Comparison of ENCODE assay signal across 9 cellular contexts in genomic region chr11:33941637-33942160, GRCh38. TPM values are rescaled to one million over a fixed set of nuclear protein-coding genes. Genes with fewer than 3 reads are reported as not detected.
DNase-seq lines count a peak whose midpoint lies in the region; ATAC-seq and TF ChIP-seq lines count a peak whose summit lies in the region.
"Had no signal": no experiment of that assay in that cellular context is flagged by ENCODE, and none has a peak within 500 bp of the region (broad histone marks: within the 10 kb centered on the region; RNA-seq: fewer than 3 reads in every experiment).

No MANE protein-coding gene starts in this region.

- no peaks in the 10 kb centered on the region for H4K20me1 ChIP-seq in PC-3 (ENCODE audit: low read length)

- H3K9ac ChIP-seq in PC-3 (ENCODE audit: low read length): no peak overlapping the region

- POLR2A ChIA-PET in PC-3 (lab: Charles Lee; ENCODE audit: unreplicated experiment): no interaction called here

- no peaks in the 10 kb centered on the region for H3K9me2 ChIP-seq in PC-3 (replicated peaks; ENCODE audit: low read length)

- H3K27ac ChIP-seq in PC-3 (ENCODE audit: low read length) (no peak overlapping the region), gastrocnemius medialis (no peak overlapping the region)

- peak; percentile 53; the same call in 1 of the 2 replicates for ATAC-seq in PC-3
- peak; percentile 29 to 41 for ATAC-seq in gastrocnemius medialis

- H3K36me3 ChIP-seq in PC-3 (ENCODE audit: low read depth, low read length) (no peaks in the 10 kb centered on the region), gastrocnemius medialis (no peaks in the 10 kb centered on the region)

- CTCF ChIA-PET in PC-3 (lab: Charles Lee): interaction anchor here (0.6 kb wide), 1 partner anchor 199 kb away, joined by 17 read pairs; no protein-coding TSS in a partner anchor

- DNase-seq in PC-3 (no peak), fibroblast of the aortic adventitia (ENCODE audit: low read depth) (peak; percentile 78), gastrocnemius medialis (no peak), SHP77 treated with DMSO at 0.1 percent for 48 hours (lab: John Stamatoyannopoulos, UW) (no peak), NCI-H1105 treated with DMSO at 0.1 percent for 48 hours (lab: John Stamatoyannopoulos, UW) (no peak)
- no peak for DNase-seq in activated CD4-positive, alpha-beta T cell treated with anti-CD3 and anti-CD28 coated beads for 48 hours
- DNase-seq in activated CD4-positive, CD25-positive, alpha-beta regulatory T cell treated with anti-CD3 and anti-CD28 coated beads, Interleukin-2, amount 50 U/mL, for 72 hours: no peak
- DNase-seq: naive B cell had no signal

- H3F3A ChIP-seq in PC-3 (ENCODE audit: low read length, unreplicated experiment): no peaks in the 10 kb centered on the region

- BruUV-seq in PC-3 (replicated peaks; lab: Mats Ljungman, UMichigan): no TSS peak

- no peak overlapping the region for H3K4me2 ChIP-seq in PC-3 (ENCODE audit: low read length)

- H2AFZ ChIP-seq in PC-3 (ENCODE audit: low read length): no peak overlapping the region; the same call in 1 of the 2 replicates

- TF ChIP-seq CTCF in PC-3 (conservative IDR thresholded peaks at IDR 0.05; ENCODE audit: low read depth, low read length) (no peak), fibroblast of the aortic adventitia (IDR thresholded peaks at IDR 0.05; ENCODE audit: insufficient read depth, low read length) (no peak), gastrocnemius medialis (IDR thresholded peaks at IDR 0.05 in 4 of 5, conservative IDR thresholded peaks at IDR 0.05 in 1 of 5) (no peak)

- H3K79me2 ChIP-seq in PC-3 (ENCODE audit: low read length): no peaks in the 10 kb centered on the region

- peaks cover 10% of the 10 kb centered on the region; the same call in 1 of the 2 replicates for H3K4me1 ChIP-seq in PC-3 (ENCODE audit: insufficient read depth, low read length)
- peaks cover 0 to 9% of the 10 kb centered on the region in 2 donors for H3K4me1 ChIP-seq in gastrocnemius medialis

- TF ChIP-seq POLR2A in GM19099 (IDR thresholded peaks at IDR 0.05; ENCODE audit: extremely low read depth, insufficient read length, low read depth): peak; percentile 14
- TF ChIP-seq POLR2A in gastrocnemius medialis (IDR thresholded peaks at IDR 0.05): no peak

- H3K27me3 ChIP-seq in PC-3 (ENCODE audit: low read length) (no peaks in the 10 kb centered on the region), gastrocnemius medialis (no peaks in the 10 kb centered on the region)

- in situ Hi-C loops in gastrocnemius medialis (cut with MboI; ENCODE audit: low sequenced_read_pairs in 4 of 4): no loop called here

- H3K9me3 ChIP-seq in PC-3 (ENCODE audit: low read length): no peaks in the 10 kb centered on the region
- H3K9me3 ChIP-seq in gastrocnemius medialis: no peaks in the 10 kb centered on the region

- intact Hi-C loops in PC-3 (cut with micrococcal nuclease) (no loop called here), gastrocnemius medialis (cut with DNase I; ENCODE audit: low total_unique reads) (no loop called here)

- H3K4me3 ChIP-seq in PC-3 (ENCODE audit: low read length) (no peak overlapping the region), fibroblast of the aortic adventitia (ENCODE audit: low read depth, low read length) (no peak overlapping the region), gastrocnemius medialis (no peak overlapping the region)

RNA-seq across cellular contexts. Expression of gene LMO2, which starts 49.8 kb away (rescaled TPM):
- total RNA-seq in PC-3 (2014; rRNA removed): 0.23 and 0.51 TPM in 2 replicates
- total RNA-seq in fibroblast of the aortic adventitia (ENCODE audit: low replicate concordance): 5.6 and 21.8 TPM in 2 replicates
- 10 to 100 TPM in 3 of 4 donors, 1 to 10 TPM in 1; 5.3 to 41.9 (median 19.2) TPM for total RNA-seq in gastrocnemius medialis
